In the genomic region with DNA sequence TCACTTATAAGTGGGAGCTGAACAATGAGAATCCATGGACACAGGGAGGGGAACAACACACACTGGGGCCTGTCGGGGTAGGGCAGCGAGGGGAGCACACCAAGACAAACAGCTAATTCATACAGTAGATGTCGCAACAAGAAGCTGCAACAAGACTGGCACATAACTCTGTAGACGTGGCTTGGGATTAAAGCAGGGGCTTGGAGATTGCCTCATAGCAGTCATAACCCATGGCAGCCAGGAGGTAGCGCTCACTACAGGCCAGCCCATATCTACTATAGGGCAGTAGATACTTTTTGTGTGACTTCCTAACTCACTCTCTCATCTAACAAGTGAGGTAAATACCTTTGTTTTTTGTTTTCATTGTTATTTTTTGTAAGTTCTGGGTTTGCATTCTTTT, we compare ENCODE assay signal across 22 cellular contexts. TPM values are rescaled to one million over a fixed set of nuclear protein-coding genes. Genes with fewer than 3 reads are reported as not detected.
"Had no signal": no experiment of that assay in that cellular context is flagged by ENCODE, and none has a peak within 500 bp of the region (broad histone marks: within the 10 kb centered on the region; RNA-seq: fewer than 3 reads in every experiment).

No MANE protein-coding gene starts in this region.

- H3K4me1 ChIP-seq: body of pancreas, thyroid gland had no signal

- H3K27me3 Mint-ChIP-seq: activated CD4-positive, alpha-beta T cell treated with anti-CD3 and anti-CD28 coated beads for 36 hours; activated CD8-positive, alpha-beta T cell treated with anti-CD3 and anti-CD28 coated beads for 36 hours; naive thymus-derived CD4-positive, alpha-beta T cell; progenitor cell of endocrine pancreas had no signal

- H3K4me2 ChIP-seq: neural progenitor cell had no signal

- H3K36me3 ChIP-seq: neural progenitor cell, thyroid gland had no signal

- H2AFZ ChIP-seq: neural progenitor cell had no signal

- H3K4me1 Mint-ChIP-seq: activated CD4-positive, alpha-beta T cell treated with anti-CD3 and anti-CD28 coated beads for 36 hours; naive thymus-derived CD4-positive, alpha-beta T cell; neural progenitor cell had no signal

- H3K27ac ChIP-seq: body of pancreas, neural progenitor cell, thyroid gland had no signal

- H3K27me3 ChIP-seq: body of pancreas, neural progenitor cell, thyroid gland had no signal

- H3K9me3 Mint-ChIP-seq: neural progenitor cell had no signal

- H3K9me3 ChIP-seq: body of pancreas, thyroid gland had no signal

- ATAC-seq: activated CD4-positive, alpha-beta T cell treated with anti-CD3 and anti-CD28 coated beads for 36 hours; activated CD8-positive, alpha-beta T cell treated with anti-CD3 and anti-CD28 coated beads for 36 hours; activated T-cell treated with anti-CD3 and anti-CD28 coated beads, Interleukin-2, amount 50 U/mL, for 4 hours; body of pancreas; left ventricle myocardium superior; naive thymus-derived CD4-positive, alpha-beta T cell had no signal

- H3K36me3 Mint-ChIP-seq: naive thymus-derived CD4-positive, alpha-beta T cell; neural progenitor cell had no signal

- DNase-seq: activated CD4-positive, alpha-beta T cell treated with anti-CD3 and anti-CD28 coated beads for 36 hours; activated CD8-positive, alpha-beta T cell treated with anti-CD3 and anti-CD28 coated beads for 36 hours; activated naive CD4-positive, alpha-beta T cell treated with anti-CD3 and anti-CD28 coated beads for 36 hours; activated T-cell treated with anti-CD3 and anti-CD28 coated beads, Interleukin-2, amount 50 U/mL, for 4 hours; body of pancreas; erythroblast; hypothalamus; kidney glomerular epithelial cell; left ventricle myocardium superior; mesenchymal stem cell; naive thymus-derived CD4-positive, alpha-beta T cell; stimulated activated CD4-positive, alpha-beta T cell treated with anti-CD3 and anti-CD28 coated beads, Interleukin-2, amount 100 ng/mL, for 24 hours; stimulated activated naive CD4-positive, alpha-beta T cell treated with Interleukin-2 at 50 U/mL for 16 hours; thyroid gland had no signal

- H3K27ac Mint-ChIP-seq: activated CD4-positive, alpha-beta T cell treated with anti-CD3 and anti-CD28 coated beads for 36 hours; activated CD8-positive, alpha-beta T cell treated with anti-CD3 and anti-CD28 coated beads for 36 hours; activated naive CD4-positive, alpha-beta T cell treated with anti-CD3 and anti-CD28 coated beads for 36 hours; naive thymus-derived CD4-positive, alpha-beta T cell; neural progenitor cell; progenitor cell of endocrine pancreas had no signal

- H3K9ac ChIP-seq: neural progenitor cell had no signal

- H3K4me3 ChIP-seq: body of pancreas, neural progenitor cell, thyroid gland had no signal

- H3K4me3 Mint-ChIP-seq: activated CD4-positive, alpha-beta T cell treated with anti-CD3 and anti-CD28 coated beads for 36 hours; activated CD8-positive, alpha-beta T cell treated with anti-CD3 and anti-CD28 coated beads for 36 hours; activated naive CD4-positive, alpha-beta T cell treated with anti-CD3 and anti-CD28 coated beads for 36 hours; activated T-cell treated with anti-CD3 and anti-CD28 coated beads, Interleukin-2, amount 50 U/mL, for 4 hours; naive thymus-derived CD4-positive, alpha-beta T cell; neural progenitor cell had no signal

RNA-seq across cellular contexts. Expression of a gene that starts 1.7 kb away (rescaled TPM):
- total RNA-seq: activated CD4-positive, alpha-beta T cell treated with anti-CD3 and anti-CD28 coated beads for 36 hours; activated CD8-positive, alpha-beta T cell treated with anti-CD3 and anti-CD28 coated beads for 36 hours; activated naive CD4-positive, alpha-beta T cell treated with anti-CD3 and anti-CD28 coated beads for 36 hours; activated T-cell treated with anti-CD3 and anti-CD28 coated beads, Interleukin-2, amount 50 U/mL, for 4 hours; body of pancreas; cardiac septum; frontal cortex; left ventricle myocardium superior; mucosa of gallbladder; naive thymus-derived CD4-positive, alpha-beta T cell; osteoblast; progenitor cell of endocrine pancreas; subcutaneous adipose tissue; thyroid gland; urinary bladder had no signal
- polyA plus RNA-seq: naive thymus-derived CD4-positive, alpha-beta T cell; urinary bladder had no signal

RNA-seq across cellular contexts. Expression of a gene that starts 51.3 kb away (rescaled TPM):
- total RNA-seq: activated CD4-positive, alpha-beta T cell treated with anti-CD3 and anti-CD28 coated beads for 36 hours; activated CD8-positive, alpha-beta T cell treated with anti-CD3 and anti-CD28 coated beads for 36 hours; activated naive CD4-positive, alpha-beta T cell treated with anti-CD3 and anti-CD28 coated beads for 36 hours; activated T-cell treated with anti-CD3 and anti-CD28 coated beads, Interleukin-2, amount 50 U/mL, for 4 hours; body of pancreas; cardiac septum; frontal cortex; left ventricle myocardium superior; mucosa of gallbladder; naive thymus-derived CD4-positive, alpha-beta T cell; osteoblast; progenitor cell of endocrine pancreas; subcutaneous adipose tissue; thyroid gland; urinary bladder had no signal
- polyA plus RNA-seq: naive thymus-derived CD4-positive, alpha-beta T cell; urinary bladder had no signal
